In the genomic region with DNA sequence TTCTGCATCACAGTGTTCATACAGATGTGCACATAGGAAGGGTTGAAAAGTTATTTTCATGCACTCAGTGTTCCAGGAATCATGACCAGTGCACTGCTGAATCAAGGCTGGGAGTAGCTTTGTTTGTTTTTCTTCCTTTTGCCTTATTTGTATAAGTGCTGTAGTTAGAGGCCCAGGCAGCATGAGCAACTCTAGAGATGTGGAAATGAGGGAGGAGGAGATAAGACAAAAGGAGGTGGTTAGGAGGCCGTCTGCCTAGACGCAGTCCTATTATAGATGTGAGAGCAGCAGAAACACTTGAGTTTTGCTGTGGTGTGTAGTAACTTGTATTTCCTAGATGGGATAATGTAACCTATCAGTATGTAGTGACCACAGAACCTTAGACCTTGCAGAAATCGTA, we compare ENCODE assay signal across 12 cellular contexts.
DNase-seq lines count a peak whose midpoint lies in the region; ATAC-seq and TF ChIP-seq lines count a peak whose summit lies in the region.
"Had no signal": no experiment of that assay in that cellular context is flagged by ENCODE, and none has a peak within 500 bp of the region (broad histone marks: within the 10 kb centered on the region; RNA-seq: fewer than 3 reads in every experiment).

No MANE protein-coding gene starts in this region.

- peak overlapping the region; percentile 94 for H3K14ac ChIP-seq in IMR-90 (replicated peaks; ENCODE audit: low read depth, low read length)

- peak; percentile 70; the same call in 1 of the 2 replicates for TF ChIP-seq POLR2A in IMR-90 (IDR thresholded peaks at IDR 0.05; ENCODE audit: low read depth, low read length)

- peak overlapping the region; percentile 99 for H2BK5ac ChIP-seq in IMR-90 (ENCODE audit: low read depth, low read length, poor library complexity, severe bottlenecking)

- peak overlapping the region; percentile 15; the same call in 1 of the 2 replicates for H3K4me3 ChIP-seq in ACC112 (ENCODE audit: low read depth, low read length)
- H3K4me3 ChIP-seq in IMR-90 (ENCODE audit: insufficient read depth, low read depth, low read length) = no peak overlapping the region
- H3K4me3 ChIP-seq in choroid plexus epithelial cell (ENCODE audit: low read depth, low read length) = no peak overlapping the region
- H3K4me3 ChIP-seq: neural progenitor cell had no signal

- intact Hi-C loops in IMR-90 (cut with micrococcal nuclease) = no loop called here

- H3K27ac ChIP-seq in ACC112 (ENCODE audit: low read depth, low read length) = peak overlapping the region; percentile 99
- peak overlapping the region; percentile 99 for H3K27ac ChIP-seq in IMR-90 (ENCODE audit: insufficient read depth, low read length)
- H3K27ac ChIP-seq: KMS-11, neural progenitor cell had no signal

- H2AFZ ChIP-seq in ACC112 (ENCODE audit: low read length, unreplicated experiment) (no peak overlapping the region), IMR-90 (replicated peaks; ENCODE audit: low read length, poor library complexity) (no peak overlapping the region)
- H2AFZ ChIP-seq: neural progenitor cell had no signal

- H4K5ac ChIP-seq in IMR-90 (ENCODE audit: low read depth, low read length) = peak overlapping the region; percentile 87

- TF ChIP-seq RAD21 in IMR-90 (IDR thresholded peaks at IDR 0.05; ENCODE audit: low read length) = peak; percentile 25; the same call in 1 of the 2 replicates

- ATAC-seq in IMR-90 (ENCODE audit: low read depth) (peak; percentile 57), left lobe of liver (peak; percentile 62)

- H3K56ac ChIP-seq in IMR-90 (ENCODE audit: extremely low read depth, insufficient read depth, low read length) = peak overlapping the region; percentile 58

- no peaks in the 10 kb centered on the region for H3K9me3 ChIP-seq in IMR-90 (ENCODE audit: control insufficient read depth, insufficient read depth, low read length)
- H3K9me3 ChIP-seq: BE2C had no signal

- H3K9ac ChIP-seq in IMR-90 (ENCODE audit: low read depth, low read length) = peak overlapping the region; percentile 42; the same call in 1 of the 2 replicates
- H3K9ac ChIP-seq: KMS-11, neural progenitor cell had no signal

- peak overlapping the region; percentile 86; the same call in 2 of the 3 replicates for H2BK15ac ChIP-seq in IMR-90 (ENCODE audit: low read depth, low read length)

- peak overlapping the region; percentile 89 for H4K91ac ChIP-seq in IMR-90 (ENCODE audit: insufficient read depth, low read depth, low read length)

- DNase-seq in IMR-90 (peak; percentile 98), choroid plexus epithelial cell (ENCODE audit: low read depth) (peak; percentile 98), left lobe of liver (ENCODE audit: low spot score) (no peak), T-helper 1 cell (no peak), T-helper 9 cell (no peak), GM19240 (ENCODE audit: insufficient read length, low spot score) (no peak)
- no peak for DNase-seq in activated naive CD4-positive, alpha-beta T cell treated with Interleukin-2 at 50 U/mL for 16 hours
- DNase-seq: BE2C, hippocampal formation had no signal

- 0 out of 2 replicates have a peak, but pooled peaks cover 4% of the 10 kb centered on the region for H3K36me3 ChIP-seq in ACC112 (ENCODE audit: insufficient read depth, low read length)
- peaks cover 15% of the 10 kb centered on the region for H3K36me3 ChIP-seq in IMR-90 (ENCODE audit: control insufficient read depth, insufficient read depth, low read length)
- H3K36me3 ChIP-seq: BE2C, neural progenitor cell had no signal

- in situ Hi-C loops in IMR-90 (cut with MboI; ENCODE audit: low sequenced_read_pairs) = no loop called here

- H2AK9ac ChIP-seq in IMR-90 (replicated peaks; ENCODE audit: low read depth, low read length, poor library complexity) = no peak overlapping the region

- peak overlapping the region; percentile 97 for H2AK5ac ChIP-seq in IMR-90 (ENCODE audit: low read depth, low read length)

- H3K4ac ChIP-seq in IMR-90 (ENCODE audit: low read depth, low read length) = peak overlapping the region; percentile 94

- peak overlapping the region; percentile 99 for H2BK20ac ChIP-seq in IMR-90 (ENCODE audit: low read depth, low read length)

- no TSS peak for BruUV-seq in IMR-90 (replicated peaks; lab: Mats Ljungman, UMichigan)

- peak overlapping the region; percentile 97; the same call in 1 of the 2 replicates for H3K23ac ChIP-seq in IMR-90 (ENCODE audit: low read depth, low read length)

- dilution Hi-C loops in IMR-90 (cut with HindIII; ENCODE audit: low sequenced_read_pairs, unreplicated experiment) = no loop called here

- peaks cover 76% of the 10 kb centered on the region for H3K4me1 ChIP-seq in ACC112 (ENCODE audit: control insufficient read depth, insufficient read depth, low read length, unreplicated experiment)
- peaks cover 39% of the 10 kb centered on the region for H3K4me1 ChIP-seq in IMR-90 (ENCODE audit: control insufficient read depth, insufficient read depth, low read length)
- H3K4me1 ChIP-seq: BE2C, neural progenitor cell had no signal

- peaks cover 36% of the 10 kb centered on the region for H3K9me1 ChIP-seq in IMR-90 (ENCODE audit: insufficient read depth, low read length)

- TF ChIP-seq CTCF in IMR-90 (conservative IDR thresholded peaks at IDR 0.05; ENCODE audit: low read depth, low read length) = no peak
- no peak for TF ChIP-seq CTCF in choroid plexus epithelial cell (conservative IDR thresholded peaks at IDR 0.05; ENCODE audit: low read depth, low read length)

- peaks cover 7% of the 10 kb centered on the region for H3K79me2 ChIP-seq in ACC112 (ENCODE audit: control insufficient read depth, insufficient read depth, low read length, unreplicated experiment)

- POLR2A ChIA-PET in IMR-90 (lab: Charles Lee; ENCODE audit: unreplicated experiment) = interaction anchor here (0.6 kb wide), 2 partner anchors 18 to 407 kb away, joined by 3 read pairs; no protein-coding TSS in a partner anchor

- H3K27me3 ChIP-seq in ACC112 (ENCODE audit: insufficient read depth, low read length) (no peaks in the 10 kb centered on the region), IMR-90 (ENCODE audit: control insufficient read depth, insufficient read depth, low read length) (no peaks in the 10 kb centered on the region)
- H3K27me3 ChIP-seq: BE2C, neural progenitor cell had no signal

- CTCF ChIA-PET in IMR-90 (lab: Yijun Ruan, JAX) = no interaction called here

- 0% methylated on average over 1 of the region's 3 CpGs; no CpG with 5 or more reads in 1 of the 2 experiments for WGBS in IMR-90 (ENCODE audit: extremely low coverage in 2 of 2, insufficient read length in 1 of 2), 2 experiments

- peak overlapping the region; percentile 90 for H3K18ac ChIP-seq in IMR-90 (ENCODE audit: low read depth, low read length)

- H2BK120ac ChIP-seq in IMR-90 (ENCODE audit: low read depth, low read length) = peak overlapping the region; percentile 99

- peaks cover 36 to 73% of the 10 kb centered on the region in 2 experiments for H3K79me1 ChIP-seq in IMR-90 (ENCODE audit: low read depth in 1 of 2, low read length in 2 of 2)

- peak overlapping the region; percentile 37 to 90 for H4K8ac ChIP-seq in IMR-90 (ENCODE audit: low read depth in 2 of 2, low read length in 2 of 2)

- peak overlapping the region; percentile 44; the same call in 1 of the 2 replicates for H3K4me2 ChIP-seq in IMR-90 (ENCODE audit: low read depth, low read length)
- H3K4me2 ChIP-seq: KMS-11, neural progenitor cell had no signal

- no peaks in the 10 kb centered on the region for H4K20me1 ChIP-seq in IMR-90 (ENCODE audit: insufficient read depth, low read length)

TF ChIP-seq in IMR-90, 13 proteins besides CTCF, POLR2A, EP300 and RAD21:
- TF ChIP-seq, protein P1, sequence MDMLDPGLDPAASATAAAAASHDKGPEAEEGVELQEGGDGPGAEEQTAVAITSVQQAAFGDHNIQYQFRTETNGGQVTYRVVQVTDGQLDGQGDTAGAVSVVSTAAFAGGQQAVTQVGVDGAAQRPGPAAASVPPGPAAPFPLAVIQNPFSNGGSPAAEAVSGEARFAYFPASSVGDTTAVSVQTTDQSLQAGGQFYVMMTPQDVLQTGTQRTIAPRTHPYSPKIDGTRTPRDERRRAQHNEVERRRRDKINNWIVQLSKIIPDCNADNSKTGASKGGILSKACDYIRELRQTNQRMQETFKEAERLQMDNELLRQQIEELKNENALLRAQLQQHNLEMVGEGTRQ (IDR thresholded peaks at IDR 0.05; ENCODE audit: low read depth, low read length) = no peak
- peak; percentile 24; the same call in 1 of the 2 replicates for TF ChIP-seq NFE2L2 (IDR thresholded peaks at IDR 0.05; ENCODE audit: low read depth, low read length)
- TF ChIP-seq FOS (IDR thresholded peaks at IDR 0.05; ENCODE audit: low read depth, low read length) = peak; percentile 66
- TF ChIP-seq CHD1 (IDR thresholded peaks at IDR 0.05; ENCODE audit: low read depth, low read length) = no peak
- peak; percentile 92 for TF ChIP-seq CEBPB (IDR thresholded peaks at IDR 0.05; ENCODE audit: low read depth, low read length)
- TF ChIP-seq MAZ (IDR thresholded peaks at IDR 0.05; ENCODE audit: borderline replicate concordance, low read depth, low read length) = no peak
- TF ChIP-seq RFX5 (IDR thresholded peaks at IDR 0.05; ENCODE audit: low read depth, low read length) = no peak
- peak; percentile 52; the same call in 1 of the 2 replicates for TF ChIP-seq BHLHE40 (IDR thresholded peaks at IDR 0.05; ENCODE audit: low read depth, low read length)
- peak; percentile 44 for TF ChIP-seq MAFK (IDR thresholded peaks at IDR 0.05; ENCODE audit: low read depth, low read length)
- no peak for TF ChIP-seq MXI1 (IDR thresholded peaks at IDR 0.05; ENCODE audit: borderline replicate concordance, low read depth, low read length)
- no peak for TF ChIP-seq SMC3 (IDR thresholded peaks at IDR 0.05; ENCODE audit: low read depth, low read length)
- peak; percentile 36 for TF ChIP-seq RCOR1 (IDR thresholded peaks at IDR 0.05; ENCODE audit: insufficient replicate concordance, low read length)
- TF ChIP-seq, protein P2, sequence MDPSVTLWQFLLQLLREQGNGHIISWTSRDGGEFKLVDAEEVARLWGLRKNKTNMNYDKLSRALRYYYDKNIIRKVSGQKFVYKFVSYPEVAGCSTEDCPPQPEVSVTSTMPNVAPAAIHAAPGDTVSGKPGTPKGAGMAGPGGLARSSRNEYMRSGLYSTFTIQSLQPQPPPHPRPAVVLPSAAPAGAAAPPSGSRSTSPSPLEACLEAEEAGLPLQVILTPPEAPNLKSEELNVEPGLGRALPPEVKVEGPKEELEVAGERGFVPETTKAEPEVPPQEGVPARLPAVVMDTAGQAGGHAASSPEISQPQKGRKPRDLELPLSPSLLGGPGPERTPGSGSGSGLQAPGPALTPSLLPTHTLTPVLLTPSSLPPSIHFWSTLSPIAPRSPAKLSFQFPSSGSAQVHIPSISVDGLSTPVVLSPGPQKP (IDR thresholded peaks at IDR 0.05; ENCODE audit: borderline replicate concordance, low read depth, low read length) = no peak
TF ChIP-seq in IMR-90: peak in this region for 6.

Comparison
In these comparisons a context has a peak if more than half of its experiments do, and no peak if none do; other contexts are left out.
1. DNase-seq: peak in IMR-90 (single experiment) and choroid plexus epithelial cell (single experiment); none in left lobe of liver (single experiment), T-helper 1 cell (0 of 5), activated naive CD4-positive, alpha-beta T cell treated with Interleukin-2 at 50 U/mL for 16 hours (single experiment), T-helper 9 cell (single experiment) and GM19240 (single experiment).